ENCODE assay signal across 8 cellular contexts in the genomic region with DNA sequence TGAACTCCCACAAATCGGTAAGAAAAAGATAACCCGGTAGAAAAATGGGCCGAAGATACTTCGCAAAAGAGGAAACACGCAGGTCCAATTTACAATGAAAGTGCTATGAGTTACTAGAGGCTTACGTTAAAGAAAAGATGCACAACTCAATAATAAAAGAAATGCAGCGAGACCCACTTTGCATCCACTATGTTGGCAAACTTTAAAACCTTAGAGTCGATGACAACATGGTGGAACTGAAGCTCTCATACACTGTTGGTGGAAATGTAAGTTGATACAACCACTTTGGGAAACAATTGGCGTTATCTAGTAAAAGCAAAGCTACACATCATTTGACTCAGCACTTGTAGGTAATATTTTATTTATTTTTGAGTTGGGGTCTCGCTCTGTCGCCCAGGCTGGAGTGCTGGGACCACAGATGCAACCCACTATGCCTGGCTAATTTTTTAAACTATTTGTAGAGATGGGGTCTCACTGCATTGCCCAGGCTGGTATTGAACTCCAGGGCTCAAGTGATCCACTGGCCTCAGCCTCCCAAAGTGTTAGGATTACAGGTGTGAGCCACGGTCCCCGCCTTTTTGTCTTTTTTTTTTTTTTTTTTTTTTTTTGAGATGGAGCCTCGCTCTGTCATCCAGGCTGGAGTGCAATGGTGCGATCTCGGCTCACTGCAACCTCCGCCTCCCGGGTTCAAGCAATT.
DNase-seq lines count a peak whose midpoint lies in the region; ATAC-seq and TF ChIP-seq lines count a peak whose summit lies in the region.

No MANE protein-coding gene starts in this region.

- ATAC-seq in HG02798 (IDR thresholded peaks at IDR 0.05; ENCODE audit: poor library complexity, unreplicated experiment): no peak
- ATAC-seq in HG03439 (IDR thresholded peaks at IDR 0.05; ENCODE audit: unreplicated experiment): no peak

- H3K4me2 ChIP-seq in Loucy (ENCODE audit: low read depth, low read length, poor library complexity, severe bottlenecking): peak overlapping the region; percentile 83

- no peaks in the 10 kb centered on the region for H4K20me1 ChIP-seq in Loucy (ENCODE audit: insufficient read depth, low read length, poor library complexity, severe bottlenecking)

- H3K4me1 Mint-ChIP-seq in dendritic cell treated with granulocyte-macrophage colony-stimulating factor and Interleukin-4, amounts not matched to agents 40 ng/mL and 50 ng/mL, for 4 days (ENCODE audit: low read depth): peaks cover 30% of the 10 kb centered on the region
- H3K4me1 Mint-ChIP-seq in nephron progenitor cell: peaks cover 31% of the 10 kb centered on the region

- no peak for TF ChIP-seq CTCF in C4-2B (conservative IDR thresholded peaks at IDR 0.05)
- TF ChIP-seq CTCF in Loucy (conservative IDR thresholded peaks at IDR 0.05; ENCODE audit: low read length): no peak
- no peak for TF ChIP-seq CTCF in nephron progenitor cell (IDR thresholded peaks at IDR 0.05)

- H3K9me2 ChIP-seq in Loucy (replicated peaks; ENCODE audit: low read depth, low read length): no peaks in the 10 kb centered on the region

- H3K4me1 ChIP-seq in Loucy (ENCODE audit: insufficient read depth, low read length, poor library complexity, severe bottlenecking): peaks cover 16% of the 10 kb centered on the region

- intact Hi-C loops in dendritic cell treated with granulocyte-macrophage colony-stimulating factor and Interleukin-4, amounts not matched to agents 40 ng/mL and 50 ng/mL, for 4 days (cut with micrococcal nuclease): loop anchor here (1.0 kb wide), 1 partner anchor 20 kb away; the partner anchor contains the start of gene NUDC

- H3K79me2 ChIP-seq in Loucy (ENCODE audit: insufficient read depth, low read length): peaks cover 30% of the 10 kb centered on the region

- H3F3A ChIP-seq in Loucy (ENCODE audit: low read depth): no peaks in the 10 kb centered on the region

- H3K36me3 Mint-ChIP-seq in dendritic cell treated with granulocyte-macrophage colony-stimulating factor and Interleukin-4, amounts not matched to agents 40 ng/mL and 50 ng/mL, for 4 days (ENCODE audit: low read depth): peaks cover 42% of the 10 kb centered on the region
- peaks cover 12% of the 10 kb centered on the region for H3K36me3 Mint-ChIP-seq in nephron progenitor cell (ENCODE audit: low read depth)

- peaks cover 3% of the 10 kb centered on the region for H3K27me3 Mint-ChIP-seq in dendritic cell treated with granulocyte-macrophage colony-stimulating factor and Interleukin-4, amounts not matched to agents 40 ng/mL and 50 ng/mL, for 4 days
- peaks cover 16% of the 10 kb centered on the region for H3K27me3 Mint-ChIP-seq in nephron progenitor cell (ENCODE audit: low read depth, poor library complexity)

- DNase-seq in nephron progenitor cell (no peak), superior temporal gyrus (ENCODE audit: extremely low spot score) (no peak)
- DNase-seq in stimulated activated CD8-positive, alpha-beta memory T cell treated with anti-CD3 and anti-CD28 coated beads, Interleukin-4, amount 100 ng/mL, for 48 hours: no peak

- H3K36me3 ChIP-seq in Loucy (ENCODE audit: insufficient read depth, low read length): no peaks in the 10 kb centered on the region; the same call in 1 of the 2 replicates

- H3K27me3 ChIP-seq in Loucy (ENCODE audit: insufficient read depth, low read length, poor library complexity, severe bottlenecking): no peaks in the 10 kb centered on the region

- peak overlapping the region; percentile 99 for H3K4me3 ChIP-seq in Loucy (ENCODE audit: low read length, poor library complexity, severe bottlenecking)

- H3K27ac Mint-ChIP-seq in dendritic cell treated with granulocyte-macrophage colony-stimulating factor and Interleukin-4, amounts not matched to agents 40 ng/mL and 50 ng/mL, for 4 days: peak overlapping the region; percentile 91
- H3K27ac Mint-ChIP-seq in nephron progenitor cell: peak overlapping the region; percentile 99

- no peaks in the 10 kb centered on the region for H3K9me3 Mint-ChIP-seq in dendritic cell treated with granulocyte-macrophage colony-stimulating factor and Interleukin-4, amounts not matched to agents 40 ng/mL and 50 ng/mL, for 4 days
- H3K9me3 Mint-ChIP-seq in nephron progenitor cell: peaks cover 4% of the 10 kb centered on the region

- peak overlapping the region; percentile 91 for H3K9ac ChIP-seq in Loucy (ENCODE audit: low read depth, low read length, poor library complexity, severe bottlenecking)

- H3K4me3 Mint-ChIP-seq in dendritic cell treated with granulocyte-macrophage colony-stimulating factor and Interleukin-4, amounts not matched to agents 40 ng/mL and 50 ng/mL, for 4 days: peak overlapping the region; percentile 87
- peak overlapping the region; percentile 99 for H3K4me3 Mint-ChIP-seq in nephron progenitor cell

- H2AFZ ChIP-seq in Loucy (ENCODE audit: low read length): peak overlapping the region; percentile 100

- H3K27ac ChIP-seq in C4-2B: peak overlapping the region; percentile 64

- no peaks in the 10 kb centered on the region for H3K9me3 ChIP-seq in Loucy (ENCODE audit: insufficient read depth, low read depth, low read length)
